10 cellular contexts compared by ENCODE assay signal in genomic region chr6:135936606-135937005, GRCh38.
DNase-seq lines count a peak whose midpoint lies in the region; ATAC-seq and TF ChIP-seq lines count a peak whose summit lies in the region.
"Had no signal": no experiment of that assay in that cellular context is flagged by ENCODE, and none has a peak within 500 bp of the region (broad histone marks: within the 10 kb centered on the region; RNA-seq: fewer than 3 reads in every experiment).

No MANE protein-coding gene starts in this region.

- H3K4ac ChIP-seq in trophoblast cell (ENCODE audit: low read depth, low read length) = no peak overlapping the region

- H3K4me1 ChIP-seq in trophoblast cell (ENCODE audit: control insufficient read depth in 1 of 2, insufficient read depth in 2 of 2, low read length in 2 of 2) = peaks cover 2 to 9% of the 10 kb centered on the region in 2 experiments
- H3K4me1 ChIP-seq: neural progenitor cell had no signal

- H3K4me1 Mint-ChIP-seq in activated CD4-positive, alpha-beta T cell treated with anti-CD3 and anti-CD28 coated beads, Interleukin-2, amount 10 ng/mL, durations not matched to agents 24 days and 14 days = peaks cover 10% of the 10 kb centered on the region

- POLR2A ChIA-PET in BJ (lab: Charles Lee) = no interaction called here
- POLR2A ChIA-PET in HEK293T (lab: Yijun Ruan, JAX) = no interaction called here

- H3K79me2 ChIP-seq in trophoblast cell (ENCODE audit: control insufficient read depth, insufficient read depth, low read length, poor library complexity) = no peaks in the 10 kb centered on the region

- ATAC-seq in GM18517 (IDR thresholded peaks at IDR 0.05; ENCODE audit: unreplicated experiment) = no peak
- ATAC-seq: activated CD4-positive, CD25-positive, alpha-beta regulatory T cell treated with anti-CD3 and anti-CD28 coated beads, Interleukin-2, amount 50 U/mL, for 24 hours had no signal

- no peaks in the 10 kb centered on the region for H3K79me1 ChIP-seq in trophoblast cell (ENCODE audit: low read length)

- H3K9me3 ChIP-seq in MG63 = no peaks in the 10 kb centered on the region
- no peaks in the 10 kb centered on the region for H3K9me3 ChIP-seq in trophoblast cell (ENCODE audit: insufficient read depth, low read depth, low read length)

- no peak overlapping the region for H3K9ac ChIP-seq in trophoblast cell (ENCODE audit: low read length)
- H3K9ac ChIP-seq: neural progenitor cell had no signal

- no peak overlapping the region for H3K27ac Mint-ChIP-seq in activated CD4-positive, alpha-beta T cell treated with anti-CD3 and anti-CD28 coated beads, Interleukin-2, amount 10 ng/mL, durations not matched to agents 24 days and 14 days
- H3K27ac Mint-ChIP-seq: neural progenitor cell had no signal

- peak; percentile 65 for DNase-seq in BJ (ENCODE audit: low read depth)
- peak; percentile 74 for DNase-seq in MG63
- peak; percentile 30 for DNase-seq in dermis blood vessel endothelial cell
- DNase-seq in trophoblast cell = peak; percentile 62 to 83
- DNase-seq in HEK293T (ENCODE audit: extremely low spot score) = no peak
- DNase-seq in NCI-H146 (lab: John Stamatoyannopoulos, UW) = no peak
- DNase-seq in activated CD4-positive, alpha-beta T cell treated with anti-CD3 and anti-CD28 coated beads, Interleukin-2, amount 10 ng/mL, durations not matched to agents 24 days and 14 days = no peak

- H2BK12ac ChIP-seq in trophoblast cell (ENCODE audit: low read length) = no peak overlapping the region

- no peak overlapping the region for H4K12ac ChIP-seq in trophoblast cell (ENCODE audit: low read depth, low read length)

- H3K36me3 ChIP-seq in BJ (ENCODE audit: control insufficient read depth, insufficient read depth, low read length) (no peaks in the 10 kb centered on the region), MG63 (peaks cover 7% of the 10 kb centered on the region), trophoblast cell (ENCODE audit: control insufficient read depth in 1 of 2, insufficient read depth in 2 of 2, low read length in 2 of 2) (no peaks in the 10 kb centered on the region)
- H3K36me3 ChIP-seq: neural progenitor cell had no signal

- H2AFZ ChIP-seq in trophoblast cell (ENCODE audit: insufficient read depth, low read length, poor library complexity) = no peak overlapping the region
- H2AFZ ChIP-seq: neural progenitor cell had no signal

- no peak overlapping the region for H3K18ac ChIP-seq in trophoblast cell (ENCODE audit: low read length)

- H3K27me3 Mint-ChIP-seq in activated CD4-positive, alpha-beta T cell treated with anti-CD3 and anti-CD28 coated beads, Interleukin-2, amount 10 ng/mL, durations not matched to agents 24 days and 14 days = no peaks in the 10 kb centered on the region

- H3K27ac ChIP-seq in trophoblast cell (ENCODE audit: low read depth, low read length) = peak overlapping the region; percentile 7
- H3K27ac ChIP-seq: neural progenitor cell had no signal

- no peaks in the 10 kb centered on the region for H3K27me3 ChIP-seq in BJ (ENCODE audit: control insufficient read depth, insufficient read depth, low read length)
- H3K27me3 ChIP-seq in MG63 = no peaks in the 10 kb centered on the region
- no peaks in the 10 kb centered on the region for H3K27me3 ChIP-seq in trophoblast cell (ENCODE audit: insufficient read depth, low read length)
- H3K27me3 ChIP-seq: neural progenitor cell had no signal

- H2BK120ac ChIP-seq in trophoblast cell (ENCODE audit: insufficient read depth, low read length, poor library complexity) = no peak overlapping the region

- peaks cover 31% of the 10 kb centered on the region for H3K36me3 Mint-ChIP-seq in activated CD4-positive, alpha-beta T cell treated with anti-CD3 and anti-CD28 coated beads, Interleukin-2, amount 10 ng/mL, durations not matched to agents 24 days and 14 days (ENCODE audit: low read depth)
- H3K36me3 Mint-ChIP-seq: neural progenitor cell had no signal

- no peak overlapping the region for H3K4me3 Mint-ChIP-seq in activated CD4-positive, alpha-beta T cell treated with anti-CD3 and anti-CD28 coated beads, Interleukin-2, amount 10 ng/mL, durations not matched to agents 24 days and 14 days
- H3K4me3 Mint-ChIP-seq: neural progenitor cell had no signal

- H2AK5ac ChIP-seq in trophoblast cell (ENCODE audit: low read length) = no peak overlapping the region

- H4K8ac ChIP-seq in trophoblast cell (ENCODE audit: low read depth, low read length) = no peak overlapping the region

- H3K4me3 ChIP-seq in BJ (ENCODE audit: low read depth, low read length) (no peak overlapping the region), MG63 (no peak overlapping the region), trophoblast cell (ENCODE audit: low read depth, low read length) (no peak overlapping the region)
- H3K4me3 ChIP-seq: neural progenitor cell had no signal

- intact Hi-C loops in activated CD4-positive, alpha-beta T cell treated with anti-CD3 and anti-CD28 coated beads, Interleukin-2, amount 10 ng/mL, durations not matched to agents 24 days and 14 days (cut with micrococcal nuclease) = no loop called here

- CTCF ChIA-PET in BJ (lab: Yijun Ruan, JAX) = interaction anchor here (0.7 to 1.2 kb wide), 3 partner anchors 15 to 29 kb away, joined by 3 read pairs; no protein-coding TSS in a partner anchor
- CTCF ChIA-PET in HEK293T (lab: Yijun Ruan, JAX) = interaction anchor here (0.7 kb wide), 1 partner anchor 514 kb away, joined by 3 read pairs; no protein-coding TSS in a partner anchor

- no peak overlapping the region for H4K91ac ChIP-seq in trophoblast cell (ENCODE audit: low read depth, low read length)

- no peaks in the 10 kb centered on the region for H3K9me3 Mint-ChIP-seq in activated CD4-positive, alpha-beta T cell treated with anti-CD3 and anti-CD28 coated beads, Interleukin-2, amount 10 ng/mL, durations not matched to agents 24 days and 14 days
- H3K9me3 Mint-ChIP-seq: neural progenitor cell had no signal

- no peak overlapping the region for H2BK5ac ChIP-seq in trophoblast cell (ENCODE audit: low read depth, low read length, poor library complexity)

- no peak overlapping the region for H3K4me2 ChIP-seq in trophoblast cell (ENCODE audit: low read length)
- H3K4me2 ChIP-seq: neural progenitor cell had no signal

- WGBS in trophoblast cell (ENCODE audit: extremely low coverage, insufficient coverage, insufficient read length) = no CpG with 5 or more reads among the region's 1 CpG

- no peak for TF ChIP-seq CTCF in BJ (IDR thresholded peaks at IDR 0.05; ENCODE audit: insufficient read depth, low read depth, low read length)

- no peak overlapping the region for H3K23ac ChIP-seq in trophoblast cell (ENCODE audit: low read length)

- H3K14ac ChIP-seq in trophoblast cell (ENCODE audit: low read length) = no peak overlapping the region

TF ChIP-seq in HEK293T, 16 proteins besides CTCF, POLR2A, EP300 and RAD21:
- TF ChIP-seq ELF4 (IDR thresholded peaks at IDR 0.05) = no peak
- no peak for TF ChIP-seq NFRKB (IDR thresholded peaks at IDR 0.05)
- TF ChIP-seq TARDBP (IDR thresholded peaks at IDR 0.05) = no peak

Comparison
In these comparisons a context has a peak if more than half of its experiments do, and no peak if none do; other contexts are left out.
1. DNase-seq: peak in BJ (single experiment), MG63 (single experiment), dermis blood vessel endothelial cell (single experiment) and trophoblast cell (2 of 2); none in HEK293T (single experiment), NCI-H146 (single experiment) and activated CD4-positive, alpha-beta T cell treated with anti-CD3 and anti-CD28 coated beads, Interleukin-2, amount 10 ng/mL, durations not matched to agents 24 days and 14 days (single experiment).